1 cellular context compared by ENCODE assay signal in the genomic region with DNA sequence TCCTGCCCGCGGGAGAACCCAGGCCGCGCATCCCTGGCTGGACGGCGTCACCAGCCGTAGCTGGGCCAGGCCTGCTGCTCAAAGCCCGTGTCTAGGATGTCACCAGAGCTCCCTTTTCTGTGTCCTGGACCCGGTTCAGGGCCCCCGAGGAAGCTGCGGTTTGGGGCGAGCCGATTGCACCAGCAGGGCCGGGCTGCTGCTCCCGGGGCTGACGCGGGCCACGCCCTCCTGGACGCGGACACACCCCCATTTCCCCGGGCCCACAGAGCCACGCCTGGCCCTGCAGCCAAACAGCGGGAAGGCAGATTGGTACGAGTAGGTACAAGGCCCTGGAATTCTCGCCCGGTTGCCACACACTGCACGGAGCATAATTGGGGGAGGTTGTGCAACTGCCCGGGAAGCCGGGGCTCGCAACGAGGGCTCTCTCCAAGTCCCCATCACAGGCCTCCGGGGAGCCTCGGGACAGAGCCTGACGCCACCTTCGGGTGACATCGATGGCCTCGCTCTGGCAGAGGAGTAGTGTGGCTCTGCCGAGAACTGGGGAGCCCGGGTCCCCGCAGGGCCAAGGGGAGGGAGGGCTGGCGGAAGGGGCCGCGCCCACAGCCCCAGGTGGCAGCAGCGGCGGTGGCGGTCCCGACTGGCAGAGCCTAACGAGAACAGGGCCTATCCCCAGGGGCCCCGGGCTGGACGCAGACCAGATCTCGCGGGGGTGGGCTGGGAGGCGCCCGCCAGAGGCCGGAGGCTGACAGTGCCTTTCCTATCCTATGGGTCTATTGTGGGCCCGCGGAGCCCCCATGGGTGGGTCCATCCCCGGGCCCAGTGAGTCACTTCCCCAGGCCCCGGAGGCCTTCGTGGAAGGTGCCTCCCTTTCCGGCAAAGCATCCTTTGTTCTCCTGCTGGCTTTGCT.
A peak's percentile ranks its signal among the peaks of the same experiment; 100 is the strongest.
TF ChIP-seq lines count a peak whose summit lies in the region.

No MANE protein-coding gene starts in this region.

TF ChIP-seq in K562, 482 proteins besides CTCF, POLR2A, EP300 and RAD21 (continues in another document):
- TF ChIP-seq, protein P1, sequence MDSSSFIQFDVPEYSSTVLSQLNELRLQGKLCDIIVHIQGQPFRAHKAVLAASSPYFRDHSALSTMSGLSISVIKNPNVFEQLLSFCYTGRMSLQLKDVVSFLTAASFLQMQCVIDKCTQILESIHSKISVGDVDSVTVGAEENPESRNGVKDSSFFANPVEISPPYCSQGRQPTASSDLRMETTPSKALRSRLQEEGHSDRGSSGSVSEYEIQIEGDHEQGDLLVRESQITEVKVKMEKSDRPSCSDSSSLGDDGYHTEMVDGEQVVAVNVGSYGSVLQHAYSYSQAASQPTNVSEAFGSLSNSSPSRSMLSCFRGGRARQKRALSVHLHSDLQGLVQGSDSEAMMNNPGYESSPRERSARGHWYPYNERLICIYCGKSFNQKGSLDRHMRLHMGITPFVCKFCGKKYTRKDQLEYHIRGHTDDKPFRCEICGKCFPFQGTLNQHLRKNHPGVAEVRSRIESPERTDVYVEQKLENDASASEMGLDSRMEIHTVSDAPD (CRISPR knock-in tag; IDR thresholded peaks at IDR 0.05), result no peak
- TF ChIP-seq SP1 (CRISPR knock-in tag; IDR thresholded peaks at IDR 0.05), result peak; percentile 53; the same call in 1 of the 2 replicates
- peak; percentile 86 for TF ChIP-seq L3MBTL2 (IDR thresholded peaks at IDR 0.05)
- peak; percentile 81; the same call in 1 of the 2 replicates for TF ChIP-seq CBFB (CRISPR knock-in tag; IDR thresholded peaks at IDR 0.05)
- peak; percentile 27; the same call in 1 of the 2 replicates for TF ChIP-seq ZFX (CRISPR knock-in tag; IDR thresholded peaks at IDR 0.05)
- no peak for TF ChIP-seq ZNF197 (CRISPR knock-in tag; IDR thresholded peaks at IDR 0.05; ENCODE audit: low read depth)
- TF ChIP-seq, protein P2, sequence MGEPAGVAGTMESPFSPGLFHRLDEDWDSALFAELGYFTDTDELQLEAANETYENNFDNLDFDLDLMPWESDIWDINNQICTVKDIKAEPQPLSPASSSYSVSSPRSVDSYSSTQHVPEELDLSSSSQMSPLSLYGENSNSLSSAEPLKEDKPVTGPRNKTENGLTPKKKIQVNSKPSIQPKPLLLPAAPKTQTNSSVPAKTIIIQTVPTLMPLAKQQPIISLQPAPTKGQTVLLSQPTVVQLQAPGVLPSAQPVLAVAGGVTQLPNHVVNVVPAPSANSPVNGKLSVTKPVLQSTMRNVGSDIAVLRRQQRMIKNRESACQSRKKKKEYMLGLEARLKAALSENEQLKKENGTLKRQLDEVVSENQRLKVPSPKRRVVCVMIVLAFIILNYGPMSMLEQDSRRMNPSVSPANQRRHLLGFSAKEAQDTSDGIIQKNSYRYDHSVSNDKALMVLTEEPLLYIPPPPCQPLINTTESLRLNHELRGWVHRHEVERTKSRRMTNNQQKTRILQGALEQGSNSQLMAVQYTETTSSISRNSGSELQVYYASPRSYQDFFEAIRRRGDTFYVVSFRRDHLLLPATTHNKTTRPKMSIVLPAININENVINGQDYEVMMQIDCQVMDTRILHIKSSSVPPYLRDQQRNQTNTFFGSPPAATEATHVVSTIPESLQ (CRISPR knock-in tag; IDR thresholded peaks at IDR 0.05), result no peak
- TF ChIP-seq ZSCAN29 (IDR thresholded peaks at IDR 0.05), result no peak
- no peak for TF ChIP-seq MBD2 (IDR thresholded peaks at IDR 0.05; ENCODE audit: borderline replicate concordance, low read depth)
- TF ChIP-seq SAP30 (IDR thresholded peaks at IDR 0.05; ENCODE audit: borderline replicate concordance, insufficient read depth, low read depth, low read length, poor library complexity, severe bottlenecking), result peak; percentile 60
- peak; percentile 59 to 61 for TF ChIP-seq NRF1 (conservative IDR thresholded peaks at IDR 0.05 in 1 of 2, IDR thresholded peaks at IDR 0.05 in 1 of 2)
- TF ChIP-seq, protein P3, sequence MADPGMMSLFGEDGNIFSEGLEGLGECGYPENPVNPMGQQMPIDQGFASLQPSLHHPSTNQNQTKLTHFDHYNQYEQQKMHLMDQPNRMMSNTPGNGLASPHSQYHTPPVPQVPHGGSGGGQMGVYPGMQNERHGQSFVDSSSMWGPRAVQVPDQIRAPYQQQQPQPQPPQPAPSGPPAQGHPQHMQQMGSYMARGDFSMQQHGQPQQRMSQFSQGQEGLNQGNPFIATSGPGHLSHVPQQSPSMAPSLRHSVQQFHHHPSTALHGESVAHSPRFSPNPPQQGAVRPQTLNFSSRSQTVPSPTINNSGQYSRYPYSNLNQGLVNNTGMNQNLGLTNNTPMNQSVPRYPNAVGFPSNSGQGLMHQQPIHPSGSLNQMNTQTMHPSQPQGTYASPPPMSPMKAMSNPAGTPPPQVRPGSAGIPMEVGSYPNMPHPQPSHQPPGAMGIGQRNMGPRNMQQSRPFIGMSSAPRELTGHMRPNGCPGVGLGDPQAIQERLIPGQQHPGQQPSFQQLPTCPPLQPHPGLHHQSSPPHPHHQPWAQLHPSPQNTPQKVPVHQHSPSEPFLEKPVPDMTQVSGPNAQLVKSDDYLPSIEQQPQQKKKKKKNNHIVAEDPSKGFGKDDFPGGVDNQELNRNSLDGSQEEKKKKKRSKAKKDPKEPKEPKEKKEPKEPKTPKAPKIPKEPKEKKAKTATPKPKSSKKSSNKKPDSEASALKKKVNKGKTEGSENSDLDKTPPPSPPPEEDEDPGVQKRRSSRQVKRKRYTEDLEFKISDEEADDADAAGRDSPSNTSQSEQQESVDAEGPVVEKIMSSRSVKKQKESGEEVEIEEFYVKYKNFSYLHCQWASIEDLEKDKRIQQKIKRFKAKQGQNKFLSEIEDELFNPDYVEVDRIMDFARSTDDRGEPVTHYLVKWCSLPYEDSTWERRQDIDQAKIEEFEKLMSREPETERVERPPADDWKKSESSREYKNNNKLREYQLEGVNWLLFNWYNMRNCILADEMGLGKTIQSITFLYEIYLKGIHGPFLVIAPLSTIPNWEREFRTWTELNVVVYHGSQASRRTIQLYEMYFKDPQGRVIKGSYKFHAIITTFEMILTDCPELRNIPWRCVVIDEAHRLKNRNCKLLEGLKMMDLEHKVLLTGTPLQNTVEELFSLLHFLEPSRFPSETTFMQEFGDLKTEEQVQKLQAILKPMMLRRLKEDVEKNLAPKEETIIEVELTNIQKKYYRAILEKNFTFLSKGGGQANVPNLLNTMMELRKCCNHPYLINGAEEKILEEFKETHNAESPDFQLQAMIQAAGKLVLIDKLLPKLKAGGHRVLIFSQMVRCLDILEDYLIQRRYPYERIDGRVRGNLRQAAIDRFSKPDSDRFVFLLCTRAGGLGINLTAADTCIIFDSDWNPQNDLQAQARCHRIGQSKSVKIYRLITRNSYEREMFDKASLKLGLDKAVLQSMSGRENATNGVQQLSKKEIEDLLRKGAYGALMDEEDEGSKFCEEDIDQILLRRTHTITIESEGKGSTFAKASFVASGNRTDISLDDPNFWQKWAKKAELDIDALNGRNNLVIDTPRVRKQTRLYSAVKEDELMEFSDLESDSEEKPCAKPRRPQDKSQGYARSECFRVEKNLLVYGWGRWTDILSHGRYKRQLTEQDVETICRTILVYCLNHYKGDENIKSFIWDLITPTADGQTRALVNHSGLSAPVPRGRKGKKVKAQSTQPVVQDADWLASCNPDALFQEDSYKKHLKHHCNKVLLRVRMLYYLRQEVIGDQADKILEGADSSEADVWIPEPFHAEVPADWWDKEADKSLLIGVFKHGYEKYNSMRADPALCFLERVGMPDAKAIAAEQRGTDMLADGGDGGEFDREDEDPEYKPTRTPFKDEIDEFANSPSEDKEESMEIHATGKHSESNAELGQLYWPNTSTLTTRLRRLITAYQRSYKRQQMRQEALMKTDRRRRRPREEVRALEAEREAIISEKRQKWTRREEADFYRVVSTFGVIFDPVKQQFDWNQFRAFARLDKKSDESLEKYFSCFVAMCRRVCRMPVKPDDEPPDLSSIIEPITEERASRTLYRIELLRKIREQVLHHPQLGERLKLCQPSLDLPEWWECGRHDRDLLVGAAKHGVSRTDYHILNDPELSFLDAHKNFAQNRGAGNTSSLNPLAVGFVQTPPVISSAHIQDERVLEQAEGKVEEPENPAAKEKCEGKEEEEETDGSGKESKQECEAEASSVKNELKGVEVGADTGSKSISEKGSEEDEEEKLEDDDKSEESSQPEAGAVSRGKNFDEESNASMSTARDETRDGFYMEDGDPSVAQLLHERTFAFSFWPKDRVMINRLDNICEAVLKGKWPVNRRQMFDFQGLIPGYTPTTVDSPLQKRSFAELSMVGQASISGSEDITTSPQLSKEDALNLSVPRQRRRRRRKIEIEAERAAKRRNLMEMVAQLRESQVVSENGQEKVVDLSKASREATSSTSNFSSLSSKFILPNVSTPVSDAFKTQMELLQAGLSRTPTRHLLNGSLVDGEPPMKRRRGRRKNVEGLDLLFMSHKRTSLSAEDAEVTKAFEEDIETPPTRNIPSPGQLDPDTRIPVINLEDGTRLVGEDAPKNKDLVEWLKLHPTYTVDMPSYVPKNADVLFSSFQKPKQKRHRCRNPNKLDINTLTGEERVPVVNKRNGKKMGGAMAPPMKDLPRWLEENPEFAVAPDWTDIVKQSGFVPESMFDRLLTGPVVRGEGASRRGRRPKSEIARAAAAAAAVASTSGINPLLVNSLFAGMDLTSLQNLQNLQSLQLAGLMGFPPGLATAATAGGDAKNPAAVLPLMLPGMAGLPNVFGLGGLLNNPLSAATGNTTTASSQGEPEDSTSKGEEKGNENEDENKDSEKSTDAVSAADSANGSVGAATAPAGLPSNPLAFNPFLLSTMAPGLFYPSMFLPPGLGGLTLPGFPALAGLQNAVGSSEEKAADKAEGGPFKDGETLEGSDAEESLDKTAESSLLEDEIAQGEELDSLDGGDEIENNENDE (IDR thresholded peaks at IDR 0.05; ENCODE audit: low read depth, low read length), result no peak
- TF ChIP-seq, protein P4, sequence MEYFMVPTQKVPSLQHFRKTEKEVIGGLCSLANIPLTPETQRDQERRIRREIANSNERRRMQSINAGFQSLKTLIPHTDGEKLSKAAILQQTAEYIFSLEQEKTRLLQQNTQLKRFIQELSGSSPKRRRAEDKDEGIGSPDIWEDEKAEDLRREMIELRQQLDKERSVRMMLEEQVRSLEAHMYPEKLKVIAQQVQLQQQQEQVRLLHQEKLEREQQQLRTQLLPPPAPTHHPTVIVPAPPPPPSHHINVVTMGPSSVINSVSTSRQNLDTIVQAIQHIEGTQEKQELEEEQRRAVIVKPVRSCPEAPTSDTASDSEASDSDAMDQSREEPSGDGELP (CRISPR knock-in tag; IDR thresholded peaks at IDR 0.05; ENCODE audit: borderline replicate concordance), result peak; percentile 63
- no peak for TF ChIP-seq SIN3A (IDR thresholded peaks at IDR 0.05; ENCODE audit: borderline replicate concordance in 2 of 2, control insufficient read depth in 1 of 2, low read depth in 2 of 2, low read length in 2 of 2)
- peak; percentile 59; the same call in 1 of the 2 replicates for TF ChIP-seq MYC (IDR thresholded peaks at IDR 0.05; ENCODE audit: low read depth, low read length)
- no peak for TF ChIP-seq MYC (CRISPR knock-in tag; IDR thresholded peaks at IDR 0.05; ENCODE audit: borderline replicate concordance, low read depth)
- 0 out of 2 replicates have a peak, but pooled peaks have one; percentile 21 for TF ChIP-seq KLF1 (tag; IDR thresholded peaks at IDR 0.05)
- TF ChIP-seq TGIF2 (CRISPR knock-in tag; IDR thresholded peaks at IDR 0.05), result peak; percentile 54; the same call in 1 of the 2 replicates
- TF ChIP-seq KAT8 (IDR thresholded peaks at IDR 0.05; ENCODE audit: low read depth), result no peak
- TF ChIP-seq JUND (IDR thresholded peaks at IDR 0.05; ENCODE audit: borderline replicate concordance, low read depth, low read length), result 0 out of 2 replicates have a peak, but pooled peaks have one; percentile 3
- no peak; the same call in 2 of the 3 replicates for TF ChIP-seq JUND (tag; IDR thresholded peaks at IDR 0.05; ENCODE audit: borderline replicate concordance, low read depth, low read length)
- TF ChIP-seq ATF7 (IDR thresholded peaks at IDR 0.05), result peak; percentile 73
- peak; percentile 84; the same call in 1 of the 2 replicates for TF ChIP-seq ESRRA (IDR thresholded peaks at IDR 0.05; ENCODE audit: borderline replicate concordance, low read depth)
- peak; percentile 79 for TF ChIP-seq HMGN3 (IDR thresholded peaks at IDR 0.05; ENCODE audit: borderline replicate concordance, extremely low read depth, insufficient read length, low read depth, low read length)
- TF ChIP-seq, protein P5, sequence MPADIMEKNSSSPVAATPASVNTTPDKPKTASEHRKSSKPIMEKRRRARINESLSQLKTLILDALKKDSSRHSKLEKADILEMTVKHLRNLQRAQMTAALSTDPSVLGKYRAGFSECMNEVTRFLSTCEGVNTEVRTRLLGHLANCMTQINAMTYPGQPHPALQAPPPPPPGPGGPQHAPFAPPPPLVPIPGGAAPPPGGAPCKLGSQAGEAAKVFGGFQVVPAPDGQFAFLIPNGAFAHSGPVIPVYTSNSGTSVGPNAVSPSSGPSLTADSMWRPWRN (IDR thresholded peaks at IDR 0.05; ENCODE audit: low read depth), result no peak
- peak; percentile 63; the same call in 1 of the 2 replicates for TF ChIP-seq CTBP1 (IDR thresholded peaks at IDR 0.05; ENCODE audit: borderline replicate concordance)
- TF ChIP-seq, protein P6, sequence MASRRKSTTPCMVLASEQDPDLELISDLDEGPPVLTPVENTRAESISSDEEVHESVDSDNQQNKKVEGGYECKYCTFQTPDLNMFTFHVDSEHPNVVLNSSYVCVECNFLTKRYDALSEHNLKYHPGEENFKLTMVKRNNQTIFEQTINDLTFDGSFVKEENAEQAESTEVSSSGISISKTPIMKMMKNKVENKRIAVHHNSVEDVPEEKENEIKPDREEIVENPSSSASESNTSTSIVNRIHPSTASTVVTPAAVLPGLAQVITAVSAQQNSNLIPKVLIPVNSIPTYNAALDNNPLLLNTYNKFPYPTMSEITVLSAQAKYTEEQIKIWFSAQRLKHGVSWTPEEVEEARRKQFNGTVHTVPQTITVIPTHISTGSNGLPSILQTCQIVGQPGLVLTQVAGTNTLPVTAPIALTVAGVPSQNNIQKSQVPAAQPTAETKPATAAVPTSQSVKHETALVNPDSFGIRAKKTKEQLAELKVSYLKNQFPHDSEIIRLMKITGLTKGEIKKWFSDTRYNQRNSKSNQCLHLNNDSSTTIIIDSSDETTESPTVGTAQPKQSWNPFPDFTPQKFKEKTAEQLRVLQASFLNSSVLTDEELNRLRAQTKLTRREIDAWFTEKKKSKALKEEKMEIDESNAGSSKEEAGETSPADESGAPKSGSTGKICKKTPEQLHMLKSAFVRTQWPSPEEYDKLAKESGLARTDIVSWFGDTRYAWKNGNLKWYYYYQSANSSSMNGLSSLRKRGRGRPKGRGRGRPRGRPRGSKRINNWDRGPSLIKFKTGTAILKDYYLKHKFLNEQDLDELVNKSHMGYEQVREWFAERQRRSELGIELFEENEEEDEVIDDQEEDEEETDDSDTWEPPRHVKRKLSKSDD (conservative IDR thresholded peaks at IDR 0.05; ENCODE audit: low read length), result no peak
- TF ChIP-seq ZNF165 (CRISPR knock-in tag; IDR thresholded peaks at IDR 0.05; ENCODE audit: borderline replicate concordance), result no peak
- TF ChIP-seq, protein P7, sequence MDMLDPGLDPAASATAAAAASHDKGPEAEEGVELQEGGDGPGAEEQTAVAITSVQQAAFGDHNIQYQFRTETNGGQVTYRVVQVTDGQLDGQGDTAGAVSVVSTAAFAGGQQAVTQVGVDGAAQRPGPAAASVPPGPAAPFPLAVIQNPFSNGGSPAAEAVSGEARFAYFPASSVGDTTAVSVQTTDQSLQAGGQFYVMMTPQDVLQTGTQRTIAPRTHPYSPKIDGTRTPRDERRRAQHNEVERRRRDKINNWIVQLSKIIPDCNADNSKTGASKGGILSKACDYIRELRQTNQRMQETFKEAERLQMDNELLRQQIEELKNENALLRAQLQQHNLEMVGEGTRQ (CRISPR knock-in tag; IDR thresholded peaks at IDR 0.05), result no peak
